ENCODE assay signal across 28 cellular contexts in genomic region chr10:34172936-34173533, GRCh38.
DNase-seq lines count a peak whose midpoint lies in the region; ATAC-seq, FAIRE-seq and TF ChIP-seq lines count a peak whose summit lies in the region.
"Had no signal": no experiment of that assay in that cellular context is flagged by ENCODE, and none has a peak within 500 bp of the region (broad histone marks: within the 10 kb centered on the region; RNA-seq: fewer than 3 reads in every experiment).

No MANE protein-coding gene starts in this region.

- no peaks in the 10 kb centered on the region for H4K20me1 ChIP-seq in GM23338 (replicated peaks; ENCODE audit: insufficient read depth)

- H3K27ac Mint-ChIP-seq in GM23338: 0 out of 2 replicates have a peak overlapping the region, but pooled peaks have one; percentile 12
- no peak overlapping the region for H3K27ac Mint-ChIP-seq in activated naive CD8-positive, alpha-beta T cell treated with anti-CD3 and anti-CD28 coated beads, Interleukin-2, amount 50 U/mL, for 24 hours
- no peak overlapping the region for H3K27ac Mint-ChIP-seq in activated CD8-positive, alpha-beta memory T cell treated with anti-CD3 and anti-CD28 coated beads, Interleukin-2, amount 10 ng/mL, durations not matched to agents 7 days and 5 days
- H3K27ac Mint-ChIP-seq: activated B cell treated with CpG ODN at 0.5 μM for 24 hours; activated CD4-positive, alpha-beta memory T cell treated with anti-CD3 and anti-CD28 coated beads, Interleukin-2, amount 10 ng/mL, durations not matched to agents 7 days and 5 days; activated naive CD4-positive, alpha-beta T cell treated with anti-CD3 and anti-CD28 coated beads, Interleukin-2, amount 50 U/mL, for 24 hours; CD4-positive, CD25-positive, alpha-beta regulatory T cell; endodermal cell; natural killer cell treated with Interleukin-12 subunit alpha and Interleukin-12 subunit beta and Interleukin-15 and Interleukin-18, amount 100 ng/mL, for 72 hours had no signal

- H3K9me3 Mint-ChIP-seq in GM23338: peaks cover 7% of the 10 kb centered on the region; the same call in 2 of the 3 replicates
- H3K9me3 Mint-ChIP-seq in activated naive CD8-positive, alpha-beta T cell treated with anti-CD3 and anti-CD28 coated beads, Interleukin-2, amount 50 U/mL, for 24 hours: peaks cover 4% of the 10 kb centered on the region
- H3K9me3 Mint-ChIP-seq in activated CD8-positive, alpha-beta memory T cell treated with anti-CD3 and anti-CD28 coated beads, Interleukin-2, amount 10 ng/mL, durations not matched to agents 7 days and 5 days (ENCODE audit: low read depth): peaks cover 4% of the 10 kb centered on the region
- H3K9me3 Mint-ChIP-seq: activated B cell treated with CpG ODN at 0.5 μM for 24 hours; endodermal cell; natural killer cell treated with Interleukin-12 subunit alpha and Interleukin-12 subunit beta and Interleukin-15 and Interleukin-18, amount 100 ng/mL, for 72 hours had no signal

- TF ChIP-seq RAD21 in A549 (conservative IDR thresholded peaks at IDR 0.05 in 1 of 2, IDR thresholded peaks at IDR 0.05 in 1 of 2): no peak

- TF ChIP-seq EP300 in A549 (IDR thresholded peaks at IDR 0.05): no peak

- DNase-seq in A549 (ENCODE audit: low read depth in 1 of 2, low spot score in 1 of 2): no peak
- no peak for DNase-seq in GM23338 (ENCODE audit: low spot score)
- DNase-seq in SKM-1 (lab: John Stamatoyannopoulos, UW; ENCODE audit: unreplicated experiment): peak; percentile 12
- peak; percentile 26 for DNase-seq in fibroblast of the conjunctiva (ENCODE audit: low read depth)
- no peak for DNase-seq in activated naive CD8-positive, alpha-beta T cell treated with anti-CD3 and anti-CD28 coated beads, Interleukin-2, amount 50 U/mL, for 24 hours
- DNase-seq in NCI-H446 treated with DMSO at 0.1 percent for 48 hours (lab: John Stamatoyannopoulos, UW): no peak
- DNase-seq in activated CD8-positive, alpha-beta memory T cell treated with anti-CD3 and anti-CD28 coated beads, Interleukin-2, amount 10 ng/mL, durations not matched to agents 7 days and 5 days: no peak
- DNase-seq: activated B cell treated with CpG ODN at 0.5 μM for 24 hours; activated CD4-positive, alpha-beta memory T cell treated with anti-CD3 and anti-CD28 coated beads, Interleukin-2, amount 10 ng/mL, durations not matched to agents 7 days and 5 days; activated T-cell treated with anti-CD3 and anti-CD28 coated beads, Interleukin-2, amount 50 U/mL, for 48 hours; body of pancreas; CD4-positive, CD25-positive, alpha-beta regulatory T cell; endodermal cell; gastrocnemius medialis; kidney glomerular epithelial cell; NCI-H1092 treated with DMSO at 0.1 percent for 48 hours; NCI-H2107; PC-9; stimulated activated CD4-positive, alpha-beta T cell treated with anti-CD3 and anti-CD28 coated beads, Interleukin-4, amount 100 ng/mL, for 1 hour; stomach; upper lobe of left lung had no signal

- TF ChIP-seq CTCF in A549 (IDR thresholded peaks at IDR 0.05) (no peak), GM23338 (conservative IDR thresholded peaks at IDR 0.05; ENCODE audit: low read depth in 2 of 2) (no peak)

- H3K36me3 ChIP-seq in GM23338 (ENCODE audit: insufficient read depth): no peaks in the 10 kb centered on the region
- H3K36me3 ChIP-seq: gastrocnemius medialis, SJSA1, stomach, upper lobe of left lung had no signal

- H3K79me2 ChIP-seq in GM23338 (replicated peaks; ENCODE audit: insufficient read depth): no peaks in the 10 kb centered on the region
- H3K79me2 ChIP-seq: parathyroid adenoma had no signal

- peaks cover 42% of the 10 kb centered on the region for H3K4me1 Mint-ChIP-seq in GM23338
- no peaks in the 10 kb centered on the region for H3K4me1 Mint-ChIP-seq in activated naive CD8-positive, alpha-beta T cell treated with anti-CD3 and anti-CD28 coated beads, Interleukin-2, amount 50 U/mL, for 24 hours
- H3K4me1 Mint-ChIP-seq in activated CD8-positive, alpha-beta memory T cell treated with anti-CD3 and anti-CD28 coated beads, Interleukin-2, amount 10 ng/mL, durations not matched to agents 7 days and 5 days: no peaks in the 10 kb centered on the region
- H3K4me1 Mint-ChIP-seq: activated B cell treated with CpG ODN at 0.5 μM for 24 hours; activated CD4-positive, alpha-beta memory T cell treated with anti-CD3 and anti-CD28 coated beads, Interleukin-2, amount 10 ng/mL, durations not matched to agents 7 days and 5 days; activated naive CD4-positive, alpha-beta T cell treated with anti-CD3 and anti-CD28 coated beads, Interleukin-2, amount 50 U/mL, for 24 hours; CD4-positive, CD25-positive, alpha-beta regulatory T cell had no signal

- no peaks in the 10 kb centered on the region for H3K27me3 Mint-ChIP-seq in GM23338 (ENCODE audit: insufficient read depth, low read depth, poor library complexity)
- H3K27me3 Mint-ChIP-seq in activated naive CD8-positive, alpha-beta T cell treated with anti-CD3 and anti-CD28 coated beads, Interleukin-2, amount 50 U/mL, for 24 hours: peaks cover 1% of the 10 kb centered on the region
- H3K27me3 Mint-ChIP-seq in activated CD8-positive, alpha-beta memory T cell treated with anti-CD3 and anti-CD28 coated beads, Interleukin-2, amount 10 ng/mL, durations not matched to agents 7 days and 5 days: no peaks in the 10 kb centered on the region
- H3K27me3 Mint-ChIP-seq: activated B cell treated with CpG ODN at 0.5 μM for 24 hours had no signal

- H3K27me3 ChIP-seq in GM23338 (ENCODE audit: insufficient read depth): no peaks in the 10 kb centered on the region
- H3K27me3 ChIP-seq: body of pancreas, gastrocnemius medialis, SJSA1, stomach, upper lobe of left lung had no signal

- no peaks in the 10 kb centered on the region for H3F3A ChIP-seq in GM23338 (replicated peaks; ENCODE audit: low read depth)

- H3K27ac ChIP-seq in A549 (no peak overlapping the region), GM23338 (ENCODE audit: low read depth) (no peak overlapping the region)
- H3K27ac ChIP-seq: body of pancreas, gastrocnemius medialis, parathyroid adenoma, PC-9, SJSA1, stomach, upper lobe of left lung had no signal

- POLR2A ChIA-PET in A549 (lab: Yijun Ruan, JAX): no interaction called here

- H3K9me2 ChIP-seq in GM23338 (ENCODE audit: insufficient read depth): no peaks in the 10 kb centered on the region

- no peaks in the 10 kb centered on the region for H3K9me3 ChIP-seq in A549
- H3K9me3 ChIP-seq: body of pancreas, gastrocnemius medialis, SJSA1, stomach, upper lobe of left lung had no signal

- CTCF ChIA-PET in A549 (lab: Yijun Ruan, JAX): no interaction called here
- CTCF ChIA-PET in activated CD8-positive, alpha-beta memory T cell treated with anti-CD3 and anti-CD28 coated beads, Interleukin-2, amount 10 ng/mL, durations not matched to agents 7 days and 5 days (lab: Charles Lee): no interaction called here

- no peak overlapping the region for H3K4me3 Mint-ChIP-seq in GM23338
- no peak overlapping the region for H3K4me3 Mint-ChIP-seq in activated naive CD8-positive, alpha-beta T cell treated with anti-CD3 and anti-CD28 coated beads, Interleukin-2, amount 50 U/mL, for 24 hours
- H3K4me3 Mint-ChIP-seq in activated CD8-positive, alpha-beta memory T cell treated with anti-CD3 and anti-CD28 coated beads, Interleukin-2, amount 10 ng/mL, durations not matched to agents 7 days and 5 days: no peak overlapping the region
- H3K4me3 Mint-ChIP-seq: activated B cell treated with CpG ODN at 0.5 μM for 24 hours; activated CD4-positive, alpha-beta memory T cell treated with anti-CD3 and anti-CD28 coated beads, Interleukin-2, amount 10 ng/mL, durations not matched to agents 7 days and 5 days; activated naive CD4-positive, alpha-beta T cell treated with anti-CD3 and anti-CD28 coated beads, Interleukin-2, amount 50 U/mL, for 24 hours; CD4-positive, CD25-positive, alpha-beta regulatory T cell; endodermal cell; natural killer cell treated with Interleukin-12 subunit alpha and Interleukin-12 subunit beta and Interleukin-15 and Interleukin-18, amount 100 ng/mL, for 72 hours had no signal

- H3K36me3 Mint-ChIP-seq in GM23338 (ENCODE audit: low read depth): peaks cover 10% of the 10 kb centered on the region; the same call in 1 of the 3 replicates
- H3K36me3 Mint-ChIP-seq in activated naive CD8-positive, alpha-beta T cell treated with anti-CD3 and anti-CD28 coated beads, Interleukin-2, amount 50 U/mL, for 24 hours (ENCODE audit: low read depth): no peaks in the 10 kb centered on the region
- no peaks in the 10 kb centered on the region for H3K36me3 Mint-ChIP-seq in activated CD8-positive, alpha-beta memory T cell treated with anti-CD3 and anti-CD28 coated beads, Interleukin-2, amount 10 ng/mL, durations not matched to agents 7 days and 5 days
- H3K36me3 Mint-ChIP-seq: CD4-positive, CD25-positive, alpha-beta regulatory T cell; natural killer cell treated with Interleukin-12 subunit alpha and Interleukin-12 subunit beta and Interleukin-15 and Interleukin-18, amount 100 ng/mL, for 72 hours had no signal

- peaks cover 12% of the 10 kb centered on the region; the same call in 1 of the 3 replicates for H3K4me1 ChIP-seq in A549
- peaks cover 39% of the 10 kb centered on the region for H3K4me1 ChIP-seq in GM23338 (ENCODE audit: insufficient read depth)
- H3K4me1 ChIP-seq: body of pancreas, gastrocnemius medialis, SJSA1 had no signal

- H3K4me3 ChIP-seq in A549 (no peak overlapping the region), GM23338 (no peak overlapping the region)
- H3K4me3 ChIP-seq: body of pancreas, gastrocnemius medialis, PC-9, SJSA1, skin epidermis, stomach, upper lobe of left lung had no signal

- ATAC-seq in A549: no peak
- ATAC-seq in GM23338: no peak
- ATAC-seq in activated naive CD8-positive, alpha-beta T cell treated with anti-CD3 and anti-CD28 coated beads, Interleukin-2, amount 50 U/mL, for 24 hours: no peak
- no peak for ATAC-seq in SK-N-SH treated with all-trans-retinoic acid at 6 μM for 48 hours
- no peak for ATAC-seq in activated CD8-positive, alpha-beta memory T cell treated with anti-CD3 and anti-CD28 coated beads, Interleukin-2, amount 10 ng/mL, durations not matched to agents 7 days and 5 days
- ATAC-seq: body of pancreas; gastrocnemius medialis; HCT116; natural killer cell treated with Interleukin-12 subunit alpha and Interleukin-12 subunit beta and Interleukin-15 and Interleukin-18, amount 100 ng/mL, for 72 hours had no signal

- H3K4me2 ChIP-seq in A549 (no peak overlapping the region), GM23338 (no peak overlapping the region)
- H3K4me2 ChIP-seq: PC-9 had no signal

- FAIRE-seq in A549 (lab: Jason Lieb, UNC): peak; percentile 76

- H2AFZ ChIP-seq in GM23338: no peak overlapping the region
- H2AFZ ChIP-seq: parathyroid adenoma, PC-9 had no signal

- 88% methylated on average over 8 of the region's 8 CpGs for WGBS in A549 (ENCODE audit: missing lambda C conversion rate)

- no peak for TF ChIP-seq POLR2A in A549 (IDR thresholded peaks at IDR 0.05; ENCODE audit: low read length)

TF ChIP-seq in A549, 52 proteins besides CTCF, POLR2A, EP300 and RAD21 (continues in another document):
- no peak for TF ChIP-seq ESRRA (IDR thresholded peaks at IDR 0.05; ENCODE audit: borderline replicate concordance, low read length)
- no peak for TF ChIP-seq EHMT2 (IDR thresholded peaks at IDR 0.05; ENCODE audit: low read depth)

TF ChIP-seq in GM23338, 12 proteins besides CTCF, POLR2A, EP300 and RAD21 (continues in another document):
- TF ChIP-seq POLR2AphosphoS5 (IDR thresholded peaks at IDR 0.05; ENCODE audit: low read depth): no peak
- TF ChIP-seq STAT1 (IDR thresholded peaks at IDR 0.05; ENCODE audit: unreplicated experiment): no peak

TF ChIP-seq in SK-N-SH treated with all-trans-retinoic acid at 6 μM for 48 hours, 23 proteins besides CTCF, POLR2A, EP300 and RAD21 (continues in another document):
- no peak for TF ChIP-seq ZC3H10 (CRISPR knock-in tag; IDR thresholded peaks at IDR 0.05)
- TF ChIP-seq ESRRG (CRISPR knock-in tag; IDR thresholded peaks at IDR 0.05): no peak

Comparison
In these comparisons a context has a peak if more than half of its experiments do, and no peak if none do; other contexts are left out.
1. DNase-seq: peak in SKM-1 (single experiment) and fibroblast of the conjunctiva (single experiment); none in A549 (0 of 2), GM23338 (single experiment), activated naive CD8-positive, alpha-beta T cell treated with anti-CD3 and anti-CD28 coated beads, Interleukin-2, amount 50 U/mL, for 24 hours (single experiment), NCI-H446 treated with DMSO at 0.1 percent for 48 hours (single experiment) and activated CD8-positive, alpha-beta memory T cell treated with anti-CD3 and anti-CD28 coated beads, Interleukin-2, amount 10 ng/mL, durations not matched to agents 7 days and 5 days (single experiment).